In genomic region chr17:58277107-58277506, GRCh38 we compare ENCODE assay signal across 1 cellular context.
TF ChIP-seq lines count a peak whose summit lies in the region.

No MANE protein-coding gene starts in this region.

TF ChIP-seq in WTC11, 78 proteins besides CTCF, POLR2A, EP300 and RAD21 (continued from another document):
- no peak for TF ChIP-seq ZSCAN18 (CRISPR knock-in tag; IDR thresholded peaks at IDR 0.05)
- no peak for TF ChIP-seq CBFB (CRISPR knock-in tag; IDR thresholded peaks at IDR 0.05; ENCODE audit: low read depth)
- TF ChIP-seq ZNF121 (CRISPR knock-in tag; IDR thresholded peaks at IDR 0.05) = no peak
